23 cellular contexts compared by ENCODE assay signal in genomic region chr9:83536332-83536731, GRCh38. TPM values are rescaled to one million over a fixed set of nuclear protein-coding genes. Genes with fewer than 3 reads are reported as not detected.
DNase-seq lines count a peak whose midpoint lies in the region; ATAC-seq and TF ChIP-seq lines count a peak whose summit lies in the region.
"Had no signal": no experiment of that assay in that cellular context is flagged by ENCODE, and none has a peak within 500 bp of the region (broad histone marks: within the 10 kb centered on the region; RNA-seq: fewer than 3 reads in every experiment).

No MANE protein-coding gene starts in this region.

- POLR2A ChIA-PET in PC-3 (lab: Charles Lee; ENCODE audit: unreplicated experiment) = no interaction called here

- DNase-seq in DMS53 (lab: John Stamatoyannopoulos, UW) (peak; percentile 9), DMS53 treated with DMSO at 0.1 percent for 48 hours (lab: John Stamatoyannopoulos, UW; ENCODE audit: unreplicated experiment) (no peak), PC-3 (no peak), NCI-H1417 treated with DMSO at 0.1 percent for 48 hours (lab: John Stamatoyannopoulos, UW) (no peak), progenitor cell of endocrine pancreas (ENCODE audit: low spot score, unreplicated experiment) (no peak), Kasumi-1 (lab: John Stamatoyannopoulos, UW) (no peak)
- DNase-seq: 8988T; activated CD4-positive, alpha-beta T cell treated with anti-CD3 and anti-CD28 coated beads for 1 hour; activated CD8-positive, alpha-beta T cell treated with anti-CD3 and anti-CD28 coated beads, Interleukin-2, amount 10 ng/mL, durations not matched to agents 7 days and 5 days; activated gamma-delta T cell; AML-193; CD8-positive, alpha-beta memory T cell; DND-41; GM23248; hippocampal formation; immature natural killer cell; MM.1S; natural killer cell; NCI-H1436; stimulated activated CD8-positive, alpha-beta memory T cell treated with anti-CD3 and anti-CD28 coated beads, Interleukin-4, amount 100 ng/mL, for 48 hours had no signal

- ATAC-seq in PC-3 = no peak
- ATAC-seq: activated CD8-positive, alpha-beta T cell treated with anti-CD3 and anti-CD28 coated beads, Interleukin-2, amount 10 ng/mL, durations not matched to agents 7 days and 5 days; natural killer cell had no signal

- H3K27me3 Mint-ChIP-seq in nephron (ENCODE audit: low read depth) (peaks cover 53% of the 10 kb centered on the region), progenitor cell of endocrine pancreas (peaks cover 67% of the 10 kb centered on the region)

- peak overlapping the region; percentile 96 for H3K4me2 ChIP-seq in PC-3 (ENCODE audit: low read length)

- H2AFZ ChIP-seq in ACC112 (ENCODE audit: low read length, unreplicated experiment) = no peak overlapping the region
- no peak overlapping the region for H2AFZ ChIP-seq in PC-3 (ENCODE audit: low read length)
- H2AFZ ChIP-seq: GM23248 had no signal

- peaks cover 22% of the 10 kb centered on the region for H3K79me2 ChIP-seq in ACC112 (ENCODE audit: control insufficient read depth, insufficient read depth, low read length, unreplicated experiment)
- H3K79me2 ChIP-seq in PC-3 (ENCODE audit: low read length) = peaks cover 27% of the 10 kb centered on the region

- H3K4me1 Mint-ChIP-seq in nephron (peaks cover 21% of the 10 kb centered on the region), progenitor cell of endocrine pancreas (ENCODE audit: low read depth) (peaks cover 6% of the 10 kb centered on the region)
- H3K4me1 Mint-ChIP-seq: natural killer cell had no signal

- intact Hi-C loops in PC-3 (cut with micrococcal nuclease) = loop anchor here (2.0 kb wide), 1 partner anchor 64 kb away; no protein-coding TSS in a partner anchor

- H3K36me3 ChIP-seq in ACC112 (ENCODE audit: insufficient read depth, low read length) = no peaks in the 10 kb centered on the region
- no peaks in the 10 kb centered on the region for H3K36me3 ChIP-seq in PC-3 (ENCODE audit: low read depth, low read length)
- H3K36me3 ChIP-seq: SJCRH30 had no signal

- H3K9me3 ChIP-seq in PC-3 (ENCODE audit: low read length) = no peaks in the 10 kb centered on the region
- H3K9me3 ChIP-seq: SJCRH30 had no signal

- H3F3A ChIP-seq in PC-3 (ENCODE audit: low read length, unreplicated experiment) = no peaks in the 10 kb centered on the region

- no peak overlapping the region for H3K9ac ChIP-seq in PC-3 (ENCODE audit: low read length)
- H3K9ac ChIP-seq: GM23248 had no signal

- CTCF ChIA-PET in PC-3 (lab: Charles Lee) = no interaction called here

- peak overlapping the region; percentile 5; the same call in 1 of the 2 replicates for H3K4me3 ChIP-seq in ACC112 (ENCODE audit: low read depth, low read length)
- H3K4me3 ChIP-seq in PC-3 (ENCODE audit: low read length) = no peak overlapping the region
- H3K4me3 ChIP-seq: GM23248 had no signal

- no peaks in the 10 kb centered on the region for H3K4me1 ChIP-seq in ACC112 (ENCODE audit: control insufficient read depth, insufficient read depth, low read length, unreplicated experiment)
- H3K4me1 ChIP-seq in PC-3 (ENCODE audit: insufficient read depth, low read length) = peaks cover 3% of the 10 kb centered on the region; the same call in 1 of the 2 replicates

- H3K27ac Mint-ChIP-seq in nephron (peak overlapping the region in 1 of 3 experiments; percentile 53), progenitor cell of endocrine pancreas (no peak overlapping the region)
- H3K27ac Mint-ChIP-seq: activated CD8-positive, alpha-beta T cell treated with anti-CD3 and anti-CD28 coated beads, Interleukin-2, amount 10 ng/mL, durations not matched to agents 7 days and 5 days; immature natural killer cell; natural killer cell had no signal

- peaks cover under 1% of the 10 kb centered on the region for H3K36me3 Mint-ChIP-seq in nephron (ENCODE audit: low read depth)
- H3K36me3 Mint-ChIP-seq in progenitor cell of endocrine pancreas (ENCODE audit: insufficient read depth) = no peaks in the 10 kb centered on the region
- H3K36me3 Mint-ChIP-seq: immature natural killer cell, natural killer cell had no signal

- H3K9me2 ChIP-seq in PC-3 (replicated peaks; ENCODE audit: low read length) = no peaks in the 10 kb centered on the region

- no TSS peak for BruUV-seq in PC-3 (replicated peaks; lab: Mats Ljungman, UMichigan)

- H4K20me1 ChIP-seq in PC-3 (ENCODE audit: low read length) = no peaks in the 10 kb centered on the region

- no peak overlapping the region for H3K27ac ChIP-seq in ACC112 (ENCODE audit: low read depth, low read length)
- no peak overlapping the region for H3K27ac ChIP-seq in PC-3 (ENCODE audit: low read length)
- H3K27ac ChIP-seq: GM23248, SJCRH30 had no signal

- H3K4me3 Mint-ChIP-seq in nephron = peak overlapping the region; percentile 76 to 85 (median 77)
- no peak overlapping the region for H3K4me3 Mint-ChIP-seq in progenitor cell of endocrine pancreas (ENCODE audit: low read depth)
- H3K4me3 Mint-ChIP-seq: activated CD8-positive, alpha-beta T cell treated with anti-CD3 and anti-CD28 coated beads, Interleukin-2, amount 10 ng/mL, durations not matched to agents 7 days and 5 days; CD8-positive, alpha-beta memory T cell; immature natural killer cell; natural killer cell had no signal

- no peak for TF ChIP-seq CTCF in PC-3 (conservative IDR thresholded peaks at IDR 0.05; ENCODE audit: low read depth, low read length)
- no peak for TF ChIP-seq CTCF in nephron (IDR thresholded peaks at IDR 0.05; ENCODE audit: unreplicated experiment in 3 of 3)
- no peak for TF ChIP-seq CTCF in progenitor cell of endocrine pancreas (IDR thresholded peaks at IDR 0.05; ENCODE audit: unreplicated experiment)

- H3K27me3 ChIP-seq in ACC112 (ENCODE audit: insufficient read depth, low read length) (peaks cover 6% of the 10 kb centered on the region), PC-3 (ENCODE audit: low read length) (no peaks in the 10 kb centered on the region)
- H3K27me3 ChIP-seq: SJCRH30 had no signal

- H3K9me3 Mint-ChIP-seq in nephron (no peaks in the 10 kb centered on the region), progenitor cell of endocrine pancreas (ENCODE audit: low read depth) (no peaks in the 10 kb centered on the region)
- H3K9me3 Mint-ChIP-seq: CD8-positive, alpha-beta memory T cell; natural killer cell had no signal

RNA-seq across cellular contexts. Expression of gene FRMD3, which starts 1.9 kb away (rescaled TPM):
- total RNA-seq in PC-3 (2014; rRNA removed) (3.9 and 6.0 TPM in 2 replicates), progenitor cell of endocrine pancreas (0.65 and 0.73 TPM in 2 replicates)
